ENCODE assay signal across 12 cellular contexts in the genomic region with DNA sequence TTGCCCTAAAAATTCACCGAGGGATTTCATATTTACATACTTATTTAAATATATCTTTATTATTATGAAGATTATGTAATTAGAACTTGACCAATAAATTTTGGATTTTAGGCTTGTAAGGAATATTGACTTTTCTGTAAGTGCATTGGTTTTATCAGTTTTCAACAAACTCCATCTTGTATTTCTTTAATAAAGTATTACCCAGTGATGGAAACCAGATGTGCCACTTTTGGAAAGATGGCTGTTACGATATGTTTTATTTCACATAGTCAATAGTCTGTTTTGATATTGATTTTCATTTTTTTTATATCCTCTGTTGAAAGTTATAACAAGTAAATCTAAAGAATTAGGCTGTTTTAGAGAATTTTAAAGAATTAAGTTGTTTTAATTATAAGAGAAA. TPM values are rescaled to one million over a fixed set of nuclear protein-coding genes. Genes with fewer than 3 reads are reported as not detected.
DNase-seq lines count a peak whose midpoint lies in the region; ATAC-seq, FAIRE-seq and TF ChIP-seq lines count a peak whose summit lies in the region.
"Had no signal": no experiment of that assay in that cellular context is flagged by ENCODE, and none has a peak within 500 bp of the region (broad histone marks: within the 10 kb centered on the region; RNA-seq: fewer than 3 reads in every experiment).

No MANE protein-coding gene starts in this region.

- no peak for TF ChIP-seq POLR2A in HepG2 (IDR thresholded peaks at IDR 0.05; ENCODE audit: insufficient read depth in 1 of 2, low read depth in 2 of 2, low read length in 2 of 2)

- H2AFZ ChIP-seq in HepG2 (ENCODE audit: low read length) = no peak overlapping the region

- peaks cover 7% of the 10 kb centered on the region for H3K36me3 Mint-ChIP-seq in stimulated activated naive CD8-positive, alpha-beta T cell treated with anti-CD3 and anti-CD28 coated beads, Interleukin-15, Interleukin-2, amounts not matched to agents 100 ng/mL and 50 ng/mL, for 24 hours (ENCODE audit: low read depth)
- H3K36me3 Mint-ChIP-seq in activated T-helper 17 cell treated with anti-CD3 and anti-CD28 coated beads, Interleukin-2, amount 50 U/mL, for 72 hours (ENCODE audit: low read depth) = peaks cover 13% of the 10 kb centered on the region

- no peaks in the 10 kb centered on the region for H3K27me3 Mint-ChIP-seq in stimulated activated naive CD8-positive, alpha-beta T cell treated with anti-CD3 and anti-CD28 coated beads, Interleukin-15, Interleukin-2, amounts not matched to agents 100 ng/mL and 50 ng/mL, for 24 hours
- no peaks in the 10 kb centered on the region for H3K27me3 Mint-ChIP-seq in activated T-helper 17 cell treated with anti-CD3 and anti-CD28 coated beads, Interleukin-2, amount 50 U/mL, for 72 hours

- peaks cover 56% of the 10 kb centered on the region for H3K79me2 ChIP-seq in HepG2 (ENCODE audit: insufficient read depth, low read length)

- no peak for TF ChIP-seq EP300 in HepG2 (IDR thresholded peaks at IDR 0.05; ENCODE audit: low read depth in 2 of 2, low read length in 2 of 2)
- TF ChIP-seq EP300 in HepG2 (CRISPR knock-in tag; IDR thresholded peaks at IDR 0.05; ENCODE audit: borderline replicate concordance) = no peak

- peaks cover 0 to 10% of the 10 kb centered on the region in 2 experiments; a peak in 1 of 5 replicates for H3K36me3 ChIP-seq in HepG2 (replicated peaks in 1 of 2; ENCODE audit: control insufficient read depth in 1 of 2, insufficient read depth in 2 of 2, low read length in 2 of 2)

- no peak overlapping the region for H3K27ac ChIP-seq in HepG2 (ENCODE audit: extremely low read length, insufficient read depth, low read length)

- peaks cover 4% of the 10 kb centered on the region; the same call in 1 of the 2 replicates for H4K20me1 ChIP-seq in HepG2 (ENCODE audit: insufficient read depth, low read length)

- H3K4me1 ChIP-seq in HepG2 (ENCODE audit: insufficient read depth, low read length) = peaks cover 19% of the 10 kb centered on the region

- ATAC-seq in stimulated activated naive CD8-positive, alpha-beta T cell treated with anti-CD3 and anti-CD28 coated beads, Interleukin-15, Interleukin-2, amounts not matched to agents 100 U/mL and 50 U/mL, for 24 hours = no peak
- ATAC-seq in activated T-helper 17 cell treated with anti-CD3 and anti-CD28 coated beads, Interleukin-2, amount 50 U/mL, for 72 hours (replicated peaks) = no peak
- ATAC-seq in HepG2 (no peak), HG02840 (IDR thresholded peaks at IDR 0.05; ENCODE audit: low FRiP score, unreplicated experiment) (no peak)

- no peaks in the 10 kb centered on the region; the same call in 1 of the 2 replicates for H3K9me3 ChIP-seq in HepG2 (ENCODE audit: low read length)

- no peaks in the 10 kb centered on the region; a peak in 1 of 5 replicates for H3K27me3 ChIP-seq in HepG2 (ENCODE audit: control insufficient read depth in 1 of 2, insufficient read depth in 2 of 2, low read length in 2 of 2)

- TF ChIP-seq RAD21 in HepG2 (CRISPR knock-in tag; IDR thresholded peaks at IDR 0.05) = no peak

- BruUV-seq in HepG2 (replicated peaks; lab: Mats Ljungman, UMichigan) = no TSS peak

- POLR2A ChIA-PET in HepG2 (lab: Yijun Ruan, JAX) = no interaction called here

- FAIRE-seq in HepG2 (lab: Jason Lieb, UNC) = no peak
- FAIRE-seq: HTR-8/SVneo had no signal

- no peak for TF ChIP-seq CTCF in HepG2 (CRISPR knock-in tag; IDR thresholded peaks at IDR 0.05)

- peak overlapping the region; percentile 95 for H3K4me3 Mint-ChIP-seq in stimulated activated naive CD8-positive, alpha-beta T cell treated with anti-CD3 and anti-CD28 coated beads, Interleukin-15, Interleukin-2, amounts not matched to agents 100 ng/mL and 50 ng/mL, for 24 hours
- H3K4me3 Mint-ChIP-seq in activated T-helper 17 cell treated with anti-CD3 and anti-CD28 coated beads, Interleukin-2, amount 50 U/mL, for 72 hours = peak overlapping the region; percentile 97

- H3K27ac Mint-ChIP-seq in stimulated activated naive CD8-positive, alpha-beta T cell treated with anti-CD3 and anti-CD28 coated beads, Interleukin-15, Interleukin-2, amounts not matched to agents 100 ng/mL and 50 ng/mL, for 24 hours = no peak overlapping the region
- no peak overlapping the region for H3K27ac Mint-ChIP-seq in activated T-helper 17 cell treated with anti-CD3 and anti-CD28 coated beads, Interleukin-2, amount 50 U/mL, for 72 hours

- peak overlapping the region; percentile 31; the same call in 1 of the 2 replicates for H3K9ac ChIP-seq in HepG2 (ENCODE audit: insufficient read depth, low read depth, low read length)

- peak overlapping the region; percentile 81 to 98 (median 85) for H3K4me3 ChIP-seq in HepG2 (replicated peaks in 1 of 3; ENCODE audit: insufficient read depth in 1 of 3, low read depth in 2 of 3, low read length in 3 of 3)

- 67% methylated on average over 2 of the region's 2 CpGs for WGBS in HepG2 (ENCODE audit: low lambda C conversion rate)

- CTCF ChIA-PET in HepG2 (lab: Yijun Ruan, JAX; ENCODE audit: low intra/inter-chr PET ratio, low total read pairs) = no interaction called here

- H3K4me2 ChIP-seq in HepG2 (ENCODE audit: low read depth, low read length) = peak overlapping the region; percentile 81

- H3K4me1 Mint-ChIP-seq in stimulated activated naive CD8-positive, alpha-beta T cell treated with anti-CD3 and anti-CD28 coated beads, Interleukin-15, Interleukin-2, amounts not matched to agents 100 ng/mL and 50 ng/mL, for 24 hours (ENCODE audit: low read depth) = peaks cover 37% of the 10 kb centered on the region
- H3K4me1 Mint-ChIP-seq in activated T-helper 17 cell treated with anti-CD3 and anti-CD28 coated beads, Interleukin-2, amount 50 U/mL, for 72 hours = peaks cover 8% of the 10 kb centered on the region

- H3K9me3 Mint-ChIP-seq in stimulated activated naive CD8-positive, alpha-beta T cell treated with anti-CD3 and anti-CD28 coated beads, Interleukin-15, Interleukin-2, amounts not matched to agents 100 ng/mL and 50 ng/mL, for 24 hours = peaks cover 6% of the 10 kb centered on the region
- no peaks in the 10 kb centered on the region for H3K9me3 Mint-ChIP-seq in activated T-helper 17 cell treated with anti-CD3 and anti-CD28 coated beads, Interleukin-2, amount 50 U/mL, for 72 hours

- intact Hi-C loops in HepG2 (cut with micrococcal nuclease; ENCODE audit: unreplicated experiment) = loop anchor here (5.0 kb wide), 1 partner anchor 206 kb away; the partner anchor contains the start of gene USP15

- in situ Hi-C loops in HepG2 (cut with HindIII; ENCODE audit: extremely low pct_ligation_motif_present, low pct_unique_long_range_greater_than_20kb) = no loop called here

- no peak for DNase-seq in stimulated activated naive CD8-positive, alpha-beta T cell treated with anti-CD3 and anti-CD28 coated beads, Interleukin-15, Interleukin-2, amounts not matched to agents 100 U/mL and 50 U/mL, for 24 hours
- DNase-seq in HepG2 (ENCODE audit: low spot score) = no peak
- no peak for DNase-seq in hypothalamus (lab: John Stamatoyannopoulos, UW)
- no peak for DNase-seq in NK-92 treated with Interleukin-12 subunit alpha and Interleukin-12 subunit beta, amount 100 ng/mL, for 24 hours (lab: John Stamatoyannopoulos, UW)
- DNase-seq in stimulated activated CD4-positive, alpha-beta T cell treated with anti-CD3 and anti-CD28 coated beads, Interleukin-4, amount 100 ng/mL, for 24 hours = no peak
- DNase-seq: DMS79, kidney glomerular epithelial cell, SIG-M5 had no signal

TF ChIP-seq in HepG2, 621 proteins besides CTCF, POLR2A, EP300 and RAD21 (continues in another document):
- no peak for TF ChIP-seq ZNF891 (CRISPR knock-in tag; IDR thresholded peaks at IDR 0.05)
- TF ChIP-seq HINFP (CRISPR knock-in tag; IDR thresholded peaks at IDR 0.05; ENCODE audit: low read depth) = no peak

RNA-seq across cellular contexts. Expression of gene MON2, which starts 1.8 kb away (rescaled TPM):
- total RNA-seq in activated T-helper 17 cell treated with anti-CD3 and anti-CD28 coated beads, Interleukin-2, amount 50 U/mL, for 72 hours = 10 to 100 TPM; 40.4 to 53.0 TPM
- 24.8 and 34.0 TPM in 2 replicates for total RNA-seq in HepG2 (2016; rRNA removed; fragmentation: Illumina TruSeq; extraction: Trizol)
- total RNA-seq in HepG2 (2016; cell fraction: cytosol; rRNA removed; fragmentation: Illumina TruSeq; extraction: Trizol; ENCODE audit: low read depth) = 3.0 and 4.5 TPM in 2 replicates
- 24.5 and 34.0 TPM in 2 replicates for total RNA-seq in HepG2 (2016; cell fraction: insoluble cytoplasmic fraction; rRNA removed; fragmentation: Illumina TruSeq; extraction: Trizol)
- total RNA-seq in HepG2 (2016; cell fraction: membrane; rRNA removed; fragmentation: Illumina TruSeq; extraction: Trizol) = 5.0 and 5.5 TPM in 2 replicates
- 54.8 and 57.7 TPM in 2 replicates for total RNA-seq in HepG2 (2016; cell fraction: nucleus; rRNA removed; fragmentation: Illumina TruSeq; extraction: Trizol)
- polyA plus RNA-seq in HepG2 (2011; rRNA removed) = 8.7 and 10.5 TPM in 2 replicates
- 2.0 and 4.2 TPM in 2 replicates for polyA plus RNA-seq in HepG2 (2011; cell fraction: cytosol; rRNA removed)
- polyA plus RNA-seq in HepG2 (2011; cell fraction: nucleus; rRNA removed) = 18.1 and 25.5 TPM in 2 replicates
- 11.7 and 15.4 TPM in 2 replicates for polyA plus RNA-seq in HepG2 (2012)
- 0.35 and 0.85 TPM in 2 replicates for polyA plus RNA-seq in HepG2 (2016; cell fraction: cytosol; fragmentation: Illumina TruSeq; extraction: Trizol; ENCODE audit: low read depth)
- 18.1 and 20.8 TPM in 2 replicates for polyA plus RNA-seq in HepG2 (2016; cell fraction: insoluble cytoplasmic fraction; fragmentation: Illumina TruSeq; extraction: Trizol; ENCODE audit: low read depth)
- polyA plus RNA-seq in HepG2 (2016; cell fraction: membrane; fragmentation: Illumina TruSeq; extraction: Trizol; ENCODE audit: low read depth) = 0.91 and 1.5 TPM in 2 replicates
- polyA plus RNA-seq in HepG2 (2016; cell fraction: nucleus; fragmentation: Illumina TruSeq; extraction: Trizol; ENCODE audit: insufficient read depth, low read depth) = 61.9 and 62.6 TPM in 2 replicates
- 13.6 and 14.8 TPM in 2 replicates for polyA minus RNA-seq in HepG2 (2011; rRNA and poly(A)+ RNA removed; ENCODE audit: low replicate concordance)
- polyA minus RNA-seq in HepG2 (2011; cell fraction: cytosol; rRNA and poly(A)+ RNA removed) = 9.7 and 12.8 TPM in 2 replicates
- 98.0 and 102 TPM in 2 replicates for polyA minus RNA-seq in HepG2 (2011; cell fraction: nucleus; rRNA and poly(A)+ RNA removed)
